1 cellular context compared by ENCODE assay signal in the genomic region with DNA sequence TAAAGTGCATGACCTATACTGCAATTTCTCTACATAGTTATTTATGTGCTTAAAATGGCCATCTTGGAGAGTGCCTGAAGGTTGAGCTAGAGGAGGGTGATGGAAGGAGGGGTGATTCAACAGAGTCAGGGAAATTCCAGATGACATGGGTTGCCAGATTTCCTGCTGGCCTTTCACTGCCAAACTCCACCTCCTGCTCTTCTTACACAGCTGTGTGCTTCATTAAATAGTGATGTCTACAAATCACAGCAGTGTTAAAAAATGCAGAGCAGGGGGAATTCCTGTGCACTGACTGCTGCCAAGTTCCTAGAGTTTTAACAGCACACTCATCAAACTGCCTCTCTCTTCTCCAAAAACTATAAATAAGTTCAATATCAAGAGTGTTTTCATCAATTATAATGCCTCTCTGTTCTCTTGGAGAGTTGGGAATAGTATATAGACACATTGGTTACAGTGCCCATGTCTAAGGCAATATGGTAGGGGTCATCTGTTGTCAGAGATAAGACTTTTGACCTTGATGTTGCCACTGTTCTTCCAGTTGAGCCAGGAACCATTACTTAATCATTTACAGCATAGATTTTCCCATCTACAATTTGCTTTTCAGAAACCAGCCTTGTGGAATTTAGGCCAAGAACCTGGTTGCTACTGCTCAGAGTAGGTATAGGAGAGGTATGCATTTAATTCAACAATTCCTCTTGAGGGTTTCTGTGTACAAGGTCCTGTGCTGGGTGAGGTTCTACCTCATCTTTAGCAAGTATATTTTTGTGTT.
TF ChIP-seq lines count a peak whose summit lies in the region.

No MANE protein-coding gene starts in this region.

TF ChIP-seq in WTC11, 78 proteins besides CTCF, POLR2A, EP300 and RAD21 (continued from another document):
- TF ChIP-seq, protein P1, sequence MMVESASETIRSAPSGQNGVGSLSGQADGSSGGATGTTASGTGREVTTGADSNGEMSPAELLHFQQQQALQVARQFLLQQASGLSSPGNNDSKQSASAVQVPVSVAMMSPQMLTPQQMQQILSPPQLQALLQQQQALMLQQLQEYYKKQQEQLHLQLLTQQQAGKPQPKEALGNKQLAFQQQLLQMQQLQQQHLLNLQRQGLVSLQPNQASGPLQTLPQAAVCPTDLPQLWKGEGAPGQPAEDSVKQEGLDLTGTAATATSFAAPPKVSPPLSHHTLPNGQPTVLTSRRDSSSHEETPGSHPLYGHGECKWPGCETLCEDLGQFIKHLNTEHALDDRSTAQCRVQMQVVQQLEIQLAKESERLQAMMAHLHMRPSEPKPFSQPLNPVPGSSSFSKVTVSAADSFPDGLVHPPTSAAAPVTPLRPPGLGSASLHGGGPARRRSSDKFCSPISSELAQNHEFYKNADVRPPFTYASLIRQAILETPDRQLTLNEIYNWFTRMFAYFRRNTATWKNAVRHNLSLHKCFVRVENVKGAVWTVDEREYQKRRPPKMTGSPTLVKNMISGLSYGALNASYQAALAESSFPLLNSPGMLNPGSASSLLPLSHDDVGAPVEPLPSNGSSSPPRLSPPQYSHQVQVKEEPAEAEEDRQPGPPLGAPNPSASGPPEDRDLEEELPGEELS (CRISPR knock-in tag; IDR thresholded peaks at IDR 0.05) = no peak
- no peak for TF ChIP-seq NFYB (CRISPR knock-in tag; conservative IDR thresholded peaks at IDR 0.05; ENCODE audit: low read depth)
- TF ChIP-seq NR1H2 (CRISPR knock-in tag; IDR thresholded peaks at IDR 0.05) = no peak
- TF ChIP-seq, protein P2, sequence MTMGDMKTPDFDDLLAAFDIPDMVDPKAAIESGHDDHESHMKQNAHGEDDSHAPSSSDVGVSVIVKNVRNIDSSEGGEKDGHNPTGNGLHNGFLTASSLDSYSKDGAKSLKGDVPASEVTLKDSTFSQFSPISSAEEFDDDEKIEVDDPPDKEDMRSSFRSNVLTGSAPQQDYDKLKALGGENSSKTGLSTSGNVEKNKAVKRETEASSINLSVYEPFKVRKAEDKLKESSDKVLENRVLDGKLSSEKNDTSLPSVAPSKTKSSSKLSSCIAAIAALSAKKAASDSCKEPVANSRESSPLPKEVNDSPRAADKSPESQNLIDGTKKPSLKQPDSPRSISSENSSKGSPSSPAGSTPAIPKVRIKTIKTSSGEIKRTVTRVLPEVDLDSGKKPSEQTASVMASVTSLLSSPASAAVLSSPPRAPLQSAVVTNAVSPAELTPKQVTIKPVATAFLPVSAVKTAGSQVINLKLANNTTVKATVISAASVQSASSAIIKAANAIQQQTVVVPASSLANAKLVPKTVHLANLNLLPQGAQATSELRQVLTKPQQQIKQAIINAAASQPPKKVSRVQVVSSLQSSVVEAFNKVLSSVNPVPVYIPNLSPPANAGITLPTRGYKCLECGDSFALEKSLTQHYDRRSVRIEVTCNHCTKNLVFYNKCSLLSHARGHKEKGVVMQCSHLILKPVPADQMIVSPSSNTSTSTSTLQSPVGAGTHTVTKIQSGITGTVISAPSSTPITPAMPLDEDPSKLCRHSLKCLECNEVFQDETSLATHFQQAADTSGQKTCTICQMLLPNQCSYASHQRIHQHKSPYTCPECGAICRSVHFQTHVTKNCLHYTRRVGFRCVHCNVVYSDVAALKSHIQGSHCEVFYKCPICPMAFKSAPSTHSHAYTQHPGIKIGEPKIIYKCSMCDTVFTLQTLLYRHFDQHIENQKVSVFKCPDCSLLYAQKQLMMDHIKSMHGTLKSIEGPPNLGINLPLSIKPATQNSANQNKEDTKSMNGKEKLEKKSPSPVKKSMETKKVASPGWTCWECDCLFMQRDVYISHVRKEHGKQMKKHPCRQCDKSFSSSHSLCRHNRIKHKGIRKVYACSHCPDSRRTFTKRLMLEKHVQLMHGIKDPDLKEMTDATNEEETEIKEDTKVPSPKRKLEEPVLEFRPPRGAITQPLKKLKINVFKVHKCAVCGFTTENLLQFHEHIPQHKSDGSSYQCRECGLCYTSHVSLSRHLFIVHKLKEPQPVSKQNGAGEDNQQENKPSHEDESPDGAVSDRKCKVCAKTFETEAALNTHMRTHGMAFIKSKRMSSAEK (CRISPR knock-in tag; IDR thresholded peaks at IDR 0.05; ENCODE audit: borderline replicate concordance) = no peak
- no peak for TF ChIP-seq ZNF138 (CRISPR knock-in tag; conservative IDR thresholded peaks at IDR 0.05)
- TF ChIP-seq, protein P3, sequence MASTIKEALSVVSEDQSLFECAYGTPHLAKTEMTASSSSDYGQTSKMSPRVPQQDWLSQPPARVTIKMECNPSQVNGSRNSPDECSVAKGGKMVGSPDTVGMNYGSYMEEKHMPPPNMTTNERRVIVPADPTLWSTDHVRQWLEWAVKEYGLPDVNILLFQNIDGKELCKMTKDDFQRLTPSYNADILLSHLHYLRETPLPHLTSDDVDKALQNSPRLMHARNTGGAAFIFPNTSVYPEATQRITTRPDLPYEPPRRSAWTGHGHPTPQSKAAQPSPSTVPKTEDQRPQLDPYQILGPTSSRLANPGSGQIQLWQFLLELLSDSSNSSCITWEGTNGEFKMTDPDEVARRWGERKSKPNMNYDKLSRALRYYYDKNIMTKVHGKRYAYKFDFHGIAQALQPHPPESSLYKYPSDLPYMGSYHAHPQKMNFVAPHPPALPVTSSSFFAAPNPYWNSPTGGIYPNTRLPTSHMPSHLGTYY (CRISPR knock-in tag; IDR thresholded peaks at IDR 0.05) = no peak
- TF ChIP-seq, protein P4, sequence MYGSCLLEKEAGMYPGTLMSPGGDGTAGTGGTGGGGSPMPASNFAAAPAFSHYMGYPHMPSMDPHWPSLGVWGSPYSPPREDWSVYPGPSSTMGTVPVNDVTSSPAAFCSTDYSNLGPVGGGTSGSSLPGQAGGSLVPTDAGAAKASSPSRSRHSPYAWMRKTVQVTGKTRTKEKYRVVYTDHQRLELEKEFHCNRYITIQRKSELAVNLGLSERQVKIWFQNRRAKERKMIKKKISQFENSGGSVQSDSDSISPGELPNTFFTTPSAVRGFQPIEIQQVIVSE (CRISPR knock-in tag; IDR thresholded peaks at IDR 0.05; ENCODE audit: borderline replicate concordance) = no peak
- no peak for TF ChIP-seq NFATC4 (CRISPR knock-in tag; IDR thresholded peaks at IDR 0.05)
